23 cellular contexts compared by ENCODE assay signal in genomic region chr3:89116486-89116885, GRCh38. TPM values are rescaled to one million over a fixed set of nuclear protein-coding genes. Genes with fewer than 3 reads are reported as not detected.
DNase-seq lines count a peak whose midpoint lies in the region; ATAC-seq, FAIRE-seq and TF ChIP-seq lines count a peak whose summit lies in the region.
"Had no signal": no experiment of that assay in that cellular context is flagged by ENCODE, and none has a peak within 500 bp of the region (broad histone marks: within the 10 kb centered on the region; RNA-seq: fewer than 3 reads in every experiment).

No MANE protein-coding gene starts in this region.

- CTCF ChIA-PET in WTC11 (lab: Charles Lee), result interaction anchor here (1.3 kb wide), 1 partner anchor 897 kb away, joined by 3 read pairs; no protein-coding TSS in a partner anchor

- ATAC-seq in WTC11 (no peak), HG03139 (IDR thresholded peaks at IDR 0.05; ENCODE audit: unreplicated experiment) (no peak)
- ATAC-seq: CD8-positive, alpha-beta T cell; HCT116 had no signal

- H3K4me3 Mint-ChIP-seq in astrocyte (ENCODE audit: unreplicated experiment) (no peak overlapping the region), WTC11 (no peak overlapping the region)
- H3K4me3 Mint-ChIP-seq: CD8-positive, alpha-beta T cell had no signal

- H3K4me3 ChIP-seq in ACC112 (ENCODE audit: low read depth, low read length), result no peak overlapping the region
- H3K4me3 ChIP-seq in astrocyte (ENCODE audit: insufficient read depth, low read depth, low read length), result no peak overlapping the region
- H3K4me3 ChIP-seq in fibroblast of mammary gland (ENCODE audit: control insufficient read depth, low read depth, low read length), result no peak overlapping the region
- H3K4me3 ChIP-seq in breast epithelium, result no peak overlapping the region
- H3K4me3 ChIP-seq: PC-9 had no signal

- H3K27ac ChIP-seq in ACC112 (ENCODE audit: low read depth, low read length), result peak overlapping the region; percentile 13
- no peak overlapping the region for H3K27ac ChIP-seq in astrocyte (ENCODE audit: low read depth, low read length)
- H3K27ac ChIP-seq in breast epithelium, result no peak overlapping the region
- H3K27ac ChIP-seq: PC-9 had no signal

- H3K27me3 Mint-ChIP-seq in astrocyte (ENCODE audit: low read depth, unreplicated experiment) (no peaks in the 10 kb centered on the region), WTC11 (ENCODE audit: low read depth) (peaks cover 14% of the 10 kb centered on the region)

- H3K4me2 ChIP-seq in astrocyte (ENCODE audit: low read length), result no peak overlapping the region
- H3K4me2 ChIP-seq: PC-9, SK-N-SH had no signal

- DNase-seq in GM03348 (ENCODE audit: low spot score), result peak; percentile 40
- peak; percentile 64 for DNase-seq in astrocyte (ENCODE audit: low read depth)
- DNase-seq in fibroblast of mammary gland (ENCODE audit: low read depth), result peak; percentile 8
- DNase-seq in SIG-M5 treated with dmso at 0.1 percent for 504 hours (lab: John Stamatoyannopoulos, UW; ENCODE audit: unreplicated experiment), result no peak
- DNase-seq in WTC11 (ENCODE audit: low spot score), result no peak
- DNase-seq in breast epithelium (ENCODE audit: low spot score in 2 of 2), result no peak
- DNase-seq: C1 segment of cervical spinal cord; CD8-positive, alpha-beta T cell; DMS53; GDM1; Karpas-422; NCI-H1417 treated with DMSO at 0.1 percent for 48 hours; NCI-H187; NCI-H526; PC-9; RPMI8226; SHP77; SK-N-SH had no signal

- no peak for TF ChIP-seq CTCF in astrocyte (IDR thresholded peaks at IDR 0.05; ENCODE audit: insufficient read depth, low read depth, low read length)
- no peak for TF ChIP-seq CTCF in fibroblast of mammary gland (conservative IDR thresholded peaks at IDR 0.05; ENCODE audit: control insufficient read depth, insufficient read depth, low read depth, low read length)
- no peak for TF ChIP-seq CTCF in WTC11 (IDR thresholded peaks at IDR 0.05)
- no peak for TF ChIP-seq CTCF in breast epithelium (IDR thresholded peaks at IDR 0.05)

- H2AFZ ChIP-seq in ACC112 (ENCODE audit: low read length, unreplicated experiment) (no peak overlapping the region), astrocyte (ENCODE audit: low read depth, low read length) (no peak overlapping the region)

- H3K79me2 ChIP-seq in ACC112 (ENCODE audit: control insufficient read depth, insufficient read depth, low read length, unreplicated experiment) (peaks cover 17% of the 10 kb centered on the region), astrocyte (ENCODE audit: insufficient read depth, low read length) (no peaks in the 10 kb centered on the region)

- no peak for TF ChIP-seq POLR2A in breast epithelium (IDR thresholded peaks at IDR 0.05)

- POLR2A ChIA-PET in WTC11 (lab: Charles Lee), result interaction anchor here (0.6 kb wide), 1 partner anchor 897 kb away, joined by 3 read pairs; no protein-coding TSS in a partner anchor

- peaks cover 6% of the 10 kb centered on the region for H3K4me1 Mint-ChIP-seq in astrocyte (ENCODE audit: low read depth, unreplicated experiment)
- peaks cover 25% of the 10 kb centered on the region for H3K4me1 Mint-ChIP-seq in WTC11

- H3K27me3 ChIP-seq in ACC112 (ENCODE audit: insufficient read depth, low read length), result no peaks in the 10 kb centered on the region
- no peaks in the 10 kb centered on the region for H3K27me3 ChIP-seq in astrocyte (ENCODE audit: insufficient read depth, low read length)
- H3K27me3 ChIP-seq in breast epithelium, result peaks cover 0 to 14% of the 10 kb centered on the region in 2 donors

- no peak for FAIRE-seq in astrocyte (lab: Jason Lieb, UNC)
- FAIRE-seq: A204.1, H1 had no signal

- peaks cover 27% of the 10 kb centered on the region for H3K4me1 ChIP-seq in ACC112 (ENCODE audit: control insufficient read depth, insufficient read depth, low read length, unreplicated experiment)
- H3K4me1 ChIP-seq in astrocyte (ENCODE audit: insufficient read depth, low read length), result peaks cover 7% of the 10 kb centered on the region
- no peaks in the 10 kb centered on the region for H3K4me1 ChIP-seq in breast epithelium

- H3K27ac Mint-ChIP-seq in astrocyte (ENCODE audit: unreplicated experiment) (no peak overlapping the region), WTC11 (no peak overlapping the region)
- H3K27ac Mint-ChIP-seq: CD8-positive, alpha-beta T cell had no signal

- H3K9me3 Mint-ChIP-seq in astrocyte (ENCODE audit: unreplicated experiment) (no peaks in the 10 kb centered on the region), WTC11 (no peaks in the 10 kb centered on the region)

- no peaks in the 10 kb centered on the region for H4K20me1 ChIP-seq in astrocyte (ENCODE audit: insufficient read depth, low read length)

- H3K9ac ChIP-seq in astrocyte (ENCODE audit: low read length), result no peak overlapping the region
- H3K9ac ChIP-seq: SK-N-SH had no signal

- intact Hi-C loops in breast epithelium (cut with DNase I; ENCODE audit: low total_unique reads), result no loop called here

- H3K36me3 ChIP-seq in ACC112 (ENCODE audit: insufficient read depth, low read length), result no peaks in the 10 kb centered on the region
- H3K36me3 ChIP-seq in astrocyte (ENCODE audit: insufficient read depth, low read length), result no peaks in the 10 kb centered on the region
- H3K36me3 ChIP-seq in breast epithelium, result no peaks in the 10 kb centered on the region

- H3K36me3 Mint-ChIP-seq in astrocyte (ENCODE audit: low read depth, unreplicated experiment) (no peaks in the 10 kb centered on the region), WTC11 (no peaks in the 10 kb centered on the region)
- H3K36me3 Mint-ChIP-seq: CD8-positive, alpha-beta T cell had no signal

- H3K9me3 ChIP-seq in astrocyte (ENCODE audit: insufficient read depth, low read depth, low read length) (no peaks in the 10 kb centered on the region), breast epithelium (no peaks in the 10 kb centered on the region)
- H3K9me3 ChIP-seq: SK-N-SH had no signal

TF ChIP-seq in WTC11, 78 proteins besides CTCF, POLR2A, EP300 and RAD21 (continues in another document):
- TF ChIP-seq ARID4B (CRISPR knock-in tag; IDR thresholded peaks at IDR 0.05; ENCODE audit: borderline replicate concordance), result no peak
- no peak for TF ChIP-seq CREM (CRISPR knock-in tag; IDR thresholded peaks at IDR 0.05)
- no peak for TF ChIP-seq USF2 (CRISPR knock-in tag; IDR thresholded peaks at IDR 0.05)
- no peak for TF ChIP-seq FOXK1 (CRISPR knock-in tag; IDR thresholded peaks at IDR 0.05)
- no peak for TF ChIP-seq PRRX2 (CRISPR knock-in tag; IDR thresholded peaks at IDR 0.05)
- TF ChIP-seq ZNF671 (CRISPR knock-in tag; IDR thresholded peaks at IDR 0.05), result no peak
- TF ChIP-seq ERG (CRISPR knock-in tag; IDR thresholded peaks at IDR 0.05), result no peak
- no peak for TF ChIP-seq NFYB (CRISPR knock-in tag; conservative IDR thresholded peaks at IDR 0.05; ENCODE audit: low read depth)

RNA-seq across cellular contexts. Expression of gene EPHA3, which starts 9.1 kb away (rescaled TPM):
- total RNA-seq in astrocyte (5.0 and 6.9 TPM in 2 replicates), WTC11 (2021) (0.32 to 0.74 TPM (median 0.41 TPM) in 3 replicates), breast epithelium (1 to 10 TPM; 1.0 to 3.9 (median 3.7) TPM)
- total RNA-seq: CD8-positive, alpha-beta T cell; PC-9 had no signal

Comparison
In these comparisons a context has a peak if more than half of its experiments do, and no peak if none do; other contexts are left out.
1. DNase-seq: peak in GM03348 (single experiment), astrocyte (single experiment) and fibroblast of mammary gland (single experiment); none in SIG-M5 treated with dmso at 0.1 percent for 504 hours (single experiment), WTC11 (single experiment) and breast epithelium (0 of 2).